Comparison of ENCODE assay signal across 8 cellular contexts in genomic region chr17:67629963-67630320, GRCh38.
DNase-seq lines count a peak whose midpoint lies in the region; ATAC-seq, FAIRE-seq and TF ChIP-seq lines count a peak whose summit lies in the region.

No MANE protein-coding gene starts in this region.

- no peak overlapping the region for H3K27ac ChIP-seq in MM.1S (ENCODE audit: low read length)
- peak overlapping the region in 2 of 5 donors; percentile 15 to 27 for H3K27ac ChIP-seq in adrenal gland
- no peak overlapping the region for H3K27ac ChIP-seq in kidney (ENCODE audit: low read depth in 2 of 2, low read length in 2 of 2)

- no peaks in the 10 kb centered on the region for H3K9me2 ChIP-seq in MM.1S (replicated peaks; ENCODE audit: insufficient read depth, low read length)

- TF ChIP-seq POLR2A in adrenal gland (IDR thresholded peaks at IDR 0.05) = no peak

- no peak for FAIRE-seq in kidney (lab: Jason Lieb, UNC)

- H3K36me3 ChIP-seq in MM.1S (replicated peaks; ENCODE audit: insufficient read depth, low read length) (no peaks in the 10 kb centered on the region), adrenal gland (replicated peaks in 1 of 2) (no peaks in the 10 kb centered on the region), kidney (ENCODE audit: control insufficient read depth in 1 of 2, insufficient read depth in 2 of 2, low read length in 2 of 2) (no peaks in the 10 kb centered on the region)

- no peak overlapping the region for H3K9ac ChIP-seq in MM.1S (ENCODE audit: low read length)
- H3K9ac ChIP-seq in kidney (ENCODE audit: low read length in 2 of 2) = no peak overlapping the region

- no peak for ATAC-seq in GM18858 (IDR thresholded peaks at IDR 0.05; ENCODE audit: unreplicated experiment)
- no peak for ATAC-seq in HG02571 (IDR thresholded peaks at IDR 0.05; ENCODE audit: unreplicated experiment)
- no peak for ATAC-seq in GM19463 (IDR thresholded peaks at IDR 0.05; ENCODE audit: unreplicated experiment)

- H3K9me3 ChIP-seq in MM.1S (replicated peaks; ENCODE audit: insufficient read depth, low read length) (no peaks in the 10 kb centered on the region), adrenal gland (replicated peaks in 1 of 3) (no peaks in the 10 kb centered on the region), kidney (ENCODE audit: control insufficient read depth in 1 of 2, low read length in 2 of 2) (no peaks in the 10 kb centered on the region)

- no peak overlapping the region for H3K4me2 ChIP-seq in MM.1S (ENCODE audit: low read depth, low read length)

- H3K79me2 ChIP-seq in MM.1S (ENCODE audit: low read length) = no peaks in the 10 kb centered on the region

- H3K27me3 ChIP-seq in MM.1S (replicated peaks; ENCODE audit: insufficient read depth, low read length) (no peaks in the 10 kb centered on the region), adrenal gland (no peaks in the 10 kb centered on the region)

- TF ChIP-seq CTCF in MM.1S (IDR thresholded peaks at IDR 0.05; ENCODE audit: low read length) = peak; percentile 35
- peak; percentile 22 to 61 (median 50) for TF ChIP-seq CTCF in adrenal gland (IDR thresholded peaks at IDR 0.05)
- TF ChIP-seq CTCF in kidney (IDR thresholded peaks at IDR 0.05; ENCODE audit: borderline replicate concordance, extremely low read depth, insufficient read depth) = peak; percentile 31

- no peaks in the 10 kb centered on the region for H4K20me1 ChIP-seq in MM.1S (ENCODE audit: insufficient read depth, low read length)

- H3F3A ChIP-seq in MM.1S (ENCODE audit: insufficient read depth, low read length) = no peaks in the 10 kb centered on the region

- peak; percentile 68 for DNase-seq in EH (ENCODE audit: low read depth)
- peak; percentile 20 for DNase-seq in MM.1S
- peak in 2 of 7 donors; percentile 37 to 38 for DNase-seq in adrenal gland
- no peak for DNase-seq in kidney
- DNase-seq in activated CD4-positive, CD25-positive, alpha-beta regulatory T cell treated with anti-CD3 and anti-CD28 coated beads, Interleukin-2, amount 50 U/mL, for 72 hours = no peak

- H2AFZ ChIP-seq in MM.1S (ENCODE audit: low read length) = no peak overlapping the region

- H3K4me3 ChIP-seq in MM.1S (ENCODE audit: low read length) (no peak overlapping the region), adrenal gland (no peak overlapping the region), kidney (ENCODE audit: low read length in 2 of 2) (no peak overlapping the region)

- 14 to 40% (median 27%) methylated on average over 4 of the region's 4 CpGs for WGBS in adrenal gland, 4 donors

- intact Hi-C loops in adrenal gland (cut with DNase I) (loop anchor here (5.0 to 10.0 kb wide), 2 partner anchors 245 to 253 kb away; partner anchors contain the start of gene PITPNC1 (in 1 of the 2)), kidney (cut with DNase I) (no loop called here)

- H3K4me1 ChIP-seq in MM.1S (ENCODE audit: low read length) (no peaks in the 10 kb centered on the region), adrenal gland (replicated peaks in 1 of 2) (peaks cover 0 to 8% of the 10 kb centered on the region in 2 donors), kidney (ENCODE audit: control insufficient read depth in 1 of 2, insufficient read depth in 1 of 2, low read depth in 1 of 2, low read length in 2 of 2) (no peaks in the 10 kb centered on the region)

Comparison
In these comparisons a context has a peak if more than half of its experiments do, and no peak if none do; other contexts are left out.
1. DNase-seq: peak in EH (single experiment) and MM.1S (single experiment); none in kidney (single experiment) and activated CD4-positive, CD25-positive, alpha-beta regulatory T cell treated with anti-CD3 and anti-CD28 coated beads, Interleukin-2, amount 50 U/mL, for 72 hours (single experiment).
2. Peak in every context shown above with its lines, with median percentiles within 50 percentile points of each other: CTCF ChIP-seq.